Comparison of ENCODE assay signal across 9 cellular contexts in genomic region chr6:116500969-116501433, GRCh38. TPM values are rescaled to one million over a fixed set of nuclear protein-coding genes. Genes with fewer than 3 reads are reported as not detected.
A peak's percentile ranks its signal among the peaks of the same experiment; 100 is the strongest.
DNase-seq lines count a peak whose midpoint lies in the region; TF ChIP-seq lines count a peak whose summit lies in the region.
"Had no signal": no experiment of that assay in that cellular context is flagged by ENCODE, and none has a peak within 500 bp of the region (broad histone marks: within the 10 kb centered on the region; RNA-seq: fewer than 3 reads in every experiment).

No MANE protein-coding gene starts in this region.

- H3F3A ChIP-seq in neural progenitor cell (ENCODE audit: low read depth), result no peaks in the 10 kb centered on the region

- no peak for TF ChIP-seq CTCF in neural progenitor cell (IDR thresholded peaks at IDR 0.05)

- no peak overlapping the region for H3K27ac Mint-ChIP-seq in activated CD4-positive, alpha-beta T cell treated with anti-CD3 and anti-CD28 coated beads, Interleukin-2, amount 10 ng/mL, durations not matched to agents 24 days and 14 days
- H3K27ac Mint-ChIP-seq in neural progenitor cell, result peak overlapping the region; percentile 40

- peak overlapping the region; percentile 68 for H2AFZ ChIP-seq in neural progenitor cell (replicated peaks)

- H3K9me3 Mint-ChIP-seq in activated CD4-positive, alpha-beta T cell treated with anti-CD3 and anti-CD28 coated beads, Interleukin-2, amount 10 ng/mL, durations not matched to agents 24 days and 14 days, result peaks cover 21% of the 10 kb centered on the region
- peaks cover 36% of the 10 kb centered on the region for H3K9me3 Mint-ChIP-seq in neural progenitor cell

- H3K4me3 ChIP-seq in neural progenitor cell, result no peak overlapping the region
- H3K4me3 ChIP-seq: body of pancreas, esophagus squamous epithelium had no signal

- H3K27ac ChIP-seq in neural progenitor cell, result no peak overlapping the region
- H3K27ac ChIP-seq: body of pancreas, esophagus squamous epithelium had no signal

- H3K4me1 Mint-ChIP-seq in activated CD4-positive, alpha-beta T cell treated with anti-CD3 and anti-CD28 coated beads, Interleukin-2, amount 10 ng/mL, durations not matched to agents 24 days and 14 days, result peaks cover 2% of the 10 kb centered on the region
- H3K4me1 Mint-ChIP-seq in neural progenitor cell, result peaks cover 21% of the 10 kb centered on the region

- H3K4me3 Mint-ChIP-seq in activated CD4-positive, alpha-beta T cell treated with anti-CD3 and anti-CD28 coated beads, Interleukin-2, amount 10 ng/mL, durations not matched to agents 24 days and 14 days, result peak overlapping the region; percentile 43
- no peak overlapping the region for H3K4me3 Mint-ChIP-seq in neural progenitor cell

- H4K20me1 ChIP-seq in neural progenitor cell (ENCODE audit: low read depth), result no peaks in the 10 kb centered on the region

- H3K27me3 Mint-ChIP-seq in activated CD4-positive, alpha-beta T cell treated with anti-CD3 and anti-CD28 coated beads, Interleukin-2, amount 10 ng/mL, durations not matched to agents 24 days and 14 days, result peaks cover 33% of the 10 kb centered on the region
- peaks cover 2% of the 10 kb centered on the region for H3K27me3 Mint-ChIP-seq in neural progenitor cell (ENCODE audit: insufficient read depth, low read depth)

- no peaks in the 10 kb centered on the region for H3K4me1 ChIP-seq in neural progenitor cell
- H3K4me1 ChIP-seq: body of pancreas had no signal

- no peak overlapping the region for H3K4me2 ChIP-seq in neural progenitor cell

- no peak overlapping the region for H3K9ac ChIP-seq in neural progenitor cell

- peak; percentile 74 for DNase-seq in activated CD4-positive, alpha-beta T cell treated with anti-CD3 and anti-CD28 coated beads, Interleukin-2, amount 10 ng/mL, durations not matched to agents 24 days and 14 days
- no peak for DNase-seq in activated CD4-positive, alpha-beta T cell treated with anti-CD3 and anti-CD28 coated beads, Interleukin-2, amount 50 U/mL, for 48 hours
- peak; percentile 78 for DNase-seq in amniotic epithelial cell (ENCODE audit: low read depth)
- no peak for DNase-seq in neural progenitor cell (ENCODE audit: low spot score)
- no peak for DNase-seq in NCI-H1417 (lab: John Stamatoyannopoulos, UW)
- DNase-seq in cortex of kidney (lab: John Stamatoyannopoulos, UW), result no peak
- DNase-seq: body of pancreas, esophagus squamous epithelium had no signal

- no peaks in the 10 kb centered on the region for H3K36me3 ChIP-seq in neural progenitor cell
- H3K36me3 ChIP-seq: esophagus squamous epithelium had no signal

- intact Hi-C loops in activated CD4-positive, alpha-beta T cell treated with anti-CD3 and anti-CD28 coated beads, Interleukin-2, amount 10 ng/mL, durations not matched to agents 24 days and 14 days (cut with micrococcal nuclease), result no loop called here

- no peaks in the 10 kb centered on the region for H3K79me2 ChIP-seq in neural progenitor cell (ENCODE audit: low read depth)

- no peaks in the 10 kb centered on the region for H3K27me3 ChIP-seq in neural progenitor cell
- H3K27me3 ChIP-seq: body of pancreas, esophagus squamous epithelium had no signal

- no peaks in the 10 kb centered on the region for H3K36me3 Mint-ChIP-seq in activated CD4-positive, alpha-beta T cell treated with anti-CD3 and anti-CD28 coated beads, Interleukin-2, amount 10 ng/mL, durations not matched to agents 24 days and 14 days (ENCODE audit: low read depth)
- no peaks in the 10 kb centered on the region for H3K36me3 Mint-ChIP-seq in neural progenitor cell

- H3K9me3 ChIP-seq in neural progenitor cell (ENCODE audit: low read depth), result no peaks in the 10 kb centered on the region
- H3K9me3 ChIP-seq: body of pancreas, esophagus squamous epithelium had no signal

RNA-seq across cellular contexts. Expression of gene CALHM5, which starts 10.4 kb away (rescaled TPM):
- not detected in 2 replicates for total RNA-seq in activated CD4-positive, alpha-beta T cell treated with anti-CD3 and anti-CD28 coated beads, Interleukin-2, amount 10 ng/mL, durations not matched to agents 24 days and 14 days
- 0.07 and 0.09 TPM in 2 replicates for total RNA-seq in neural progenitor cell (ENCODE audit: low replicate concordance)

RNA-seq across cellular contexts. Expression of gene CALHM6, which starts 39.8 kb away (rescaled TPM):
- total RNA-seq in activated CD4-positive, alpha-beta T cell treated with anti-CD3 and anti-CD28 coated beads, Interleukin-2, amount 10 ng/mL, durations not matched to agents 24 days and 14 days, result 24.8 and 30.7 TPM in 2 replicates
- 1.3 TPM in 1 of 2 replicates, not detected in the other for total RNA-seq in neural progenitor cell (ENCODE audit: low replicate concordance)
- total RNA-seq: A673 had no signal

RNA-seq across cellular contexts. Expression of gene TRAPPC3L, which starts 44.5 kb away (rescaled TPM):
- total RNA-seq in activated CD4-positive, alpha-beta T cell treated with anti-CD3 and anti-CD28 coated beads, Interleukin-2, amount 10 ng/mL, durations not matched to agents 24 days and 14 days, result not detected in 2 replicates
- total RNA-seq in neural progenitor cell (ENCODE audit: low replicate concordance), result not detected in 2 replicates
- total RNA-seq: A673, body of pancreas, esophagus squamous epithelium had no signal

RNA-seq across cellular contexts. Expression of gene CALHM4, which starts 52.5 kb away (rescaled TPM):
- total RNA-seq in activated CD4-positive, alpha-beta T cell treated with anti-CD3 and anti-CD28 coated beads, Interleukin-2, amount 10 ng/mL, durations not matched to agents 24 days and 14 days, result not detected in 2 replicates
- not detected in 2 replicates for total RNA-seq in neural progenitor cell (ENCODE audit: low replicate concordance)
- total RNA-seq: A673, body of pancreas, esophagus squamous epithelium had no signal

Comparison
In these comparisons a context has a peak if more than half of its experiments do, and no peak if none do; other contexts are left out.
1. DNase-seq: peak in activated CD4-positive, alpha-beta T cell treated with anti-CD3 and anti-CD28 coated beads, Interleukin-2, amount 10 ng/mL, durations not matched to agents 24 days and 14 days (single experiment) and amniotic epithelial cell (single experiment); none in activated CD4-positive, alpha-beta T cell treated with anti-CD3 and anti-CD28 coated beads, Interleukin-2, amount 50 U/mL, for 48 hours (0 of 2), neural progenitor cell (single experiment), NCI-H1417 (0 of 3) and cortex of kidney (single experiment).
2. RNA of gene CALHM6, which starts 39.8 kb away (total RNA-seq): 24.8 to 30.7 TPM in activated CD4-positive, alpha-beta T cell treated with anti-CD3 and anti-CD28 coated beads, Interleukin-2, amount 10 ng/mL, durations not matched to agents 24 days and 14 days; 1.3 TPM in neural progenitor cell; every median in the first group is over 10 times any median in the second.